Comparison of ENCODE assay signal across 8 cellular contexts in genomic region chr2:30334738-30335426, GRCh38.
DNase-seq lines count a peak whose midpoint lies in the region; ATAC-seq and TF ChIP-seq lines count a peak whose summit lies in the region.

No MANE protein-coding gene starts in this region.

- peaks cover 37% of the 10 kb centered on the region for H3K4me1 ChIP-seq in OCI-LY7 (ENCODE audit: insufficient read depth, low read length, poor library complexity, severe bottlenecking)
- H3K4me1 ChIP-seq in heart left ventricle: peaks cover 0 to 46% (median 25%) of the 10 kb centered on the region in 12 donors

- DNase-seq in A172 (ENCODE audit: low spot score) (peak; percentile 42), GM10248 (ENCODE audit: extremely low spot score) (no peak), OCI-LY7 (ENCODE audit: low spot score) (peak; percentile 40), heart left ventricle (no peak), OCI-M2 (lab: John Stamatoyannopoulos, UW; ENCODE audit: unreplicated experiment) (no peak), Ammon's horn (ENCODE audit: low spot score) (no peak), NCI-H526 (lab: John Stamatoyannopoulos, UW) (no peak), foreskin fibroblast (no peak)

- H4K20me1 ChIP-seq in OCI-LY7 (ENCODE audit: insufficient read depth, low read length): no peaks in the 10 kb centered on the region

- H2AFZ ChIP-seq in OCI-LY7 (ENCODE audit: low read length): peak overlapping the region; percentile 96

- H3K9me3 ChIP-seq in OCI-LY7 (ENCODE audit: low read length) (no peaks in the 10 kb centered on the region), heart left ventricle (no peaks in the 10 kb centered on the region)

- WGBS in heart left ventricle, 4 donors: 55 to 70% (median 68%) methylated on average over 3 of the region's 3 CpGs

- POLR2A ChIA-PET in GM10248 (lab: Yijun Ruan, JAX) (no interaction called here), OCI-LY7 (lab: Charles Lee) (interaction anchor here (0.5 to 4.8 kb wide), 17 partner anchors 9 to 188 kb away, joined by 3 to 31 read pairs (median 5); partner anchors contain the start of gene YPEL5)

- no peak for TF ChIP-seq POLR2A in heart left ventricle (IDR thresholded peaks at IDR 0.05)

- no peaks in the 10 kb centered on the region for H3K9me2 ChIP-seq in OCI-LY7 (ENCODE audit: insufficient read depth, low read length)

- no TSS peak for BruUV-seq in OCI-LY7 (replicated peaks; lab: Mats Ljungman, UMichigan)

- H3K36me3 ChIP-seq in OCI-LY7 (ENCODE audit: insufficient read depth, low read length) (no peaks in the 10 kb centered on the region), heart left ventricle (no peaks in the 10 kb centered on the region)

- no peaks in the 10 kb centered on the region for H3K27me3 ChIP-seq in heart left ventricle

- ATAC-seq in heart left ventricle: peak in 2 of 4 donors; percentile 5 to 55

- intact Hi-C loops in OCI-LY7 (cut with micrococcal nuclease; ENCODE audit: unreplicated experiment) (loop anchor here (1.0 to 5.0 kb wide), 5 partner anchors 96 to 377 kb away; partner anchors contain the start of gene YPEL5), heart left ventricle (cut with DNase I) (loop anchor here in 8 of 10 donors (5.0 to 10.0 kb wide), 5 partner anchors 102 to 372 kb away; no protein-coding TSS in a partner anchor)

- no peak overlapping the region for H3K4me3 ChIP-seq in OCI-LY7 (ENCODE audit: low read depth, low read length, poor library complexity, severe bottlenecking)
- H3K4me3 ChIP-seq in heart left ventricle: no peak overlapping the region
- H3K4me3 ChIP-seq in foreskin fibroblast (ENCODE audit: low read depth in 1 of 2, low read length in 2 of 2): no peak overlapping the region

- H3K27ac ChIP-seq in OCI-LY7 (ENCODE audit: low read depth, low read length, poor library complexity, severe bottlenecking): peak overlapping the region; percentile 87
- H3K27ac ChIP-seq in heart left ventricle: peak overlapping the region in 6 of 12 donors; percentile 6 to 77 (median 50)

- CTCF ChIA-PET in GM10248 (lab: Yijun Ruan, JAX) (interaction anchor here (0.7 to 5.4 kb wide), 19 partner anchors 10 to 376 kb away, joined by 3 to 27 read pairs (median 4); no protein-coding TSS in a partner anchor), OCI-LY7 (lab: Charles Lee; ENCODE audit: unreplicated experiment) (interaction anchor here (0.8 to 2.1 kb wide), 11 partner anchors 9 to 377 kb away, joined by 3 to 10 read pairs (median 4); no protein-coding TSS in a partner anchor)

- H3K4me2 ChIP-seq in OCI-LY7 (ENCODE audit: low read length): peak overlapping the region; percentile 79

- no peaks in the 10 kb centered on the region for H3K79me2 ChIP-seq in OCI-LY7 (ENCODE audit: insufficient read depth, low read depth, low read length)

- peak; percentile 26 for TF ChIP-seq CTCF in GM10248 (IDR thresholded peaks at IDR 0.05; ENCODE audit: control extremely low read depth, extremely low read depth, low read depth, missing control alignments)
- peak; percentile 72 for TF ChIP-seq CTCF in OCI-LY7 (conservative IDR thresholded peaks at IDR 0.05; ENCODE audit: low read length)
- peak in 8 of 12 donors; percentile 16 to 47 (median 34) for TF ChIP-seq CTCF in heart left ventricle (IDR thresholded peaks at IDR 0.05)
- no peak for TF ChIP-seq CTCF in foreskin fibroblast (IDR thresholded peaks at IDR 0.05; ENCODE audit: low read depth, low read length)

Comparison
In these comparisons a context has a peak if more than half of its experiments do, and no peak if none do; other contexts are left out.
1. DNase-seq: peak in A172 (single experiment) and OCI-LY7 (single experiment); none in GM10248 (single experiment), heart left ventricle (0 of 5), OCI-M2 (single experiment), Ammon's horn (single experiment), NCI-H526 (0 of 2) and foreskin fibroblast (0 of 2).